ENCODE assay signal across 15 cellular contexts in the genomic region with DNA sequence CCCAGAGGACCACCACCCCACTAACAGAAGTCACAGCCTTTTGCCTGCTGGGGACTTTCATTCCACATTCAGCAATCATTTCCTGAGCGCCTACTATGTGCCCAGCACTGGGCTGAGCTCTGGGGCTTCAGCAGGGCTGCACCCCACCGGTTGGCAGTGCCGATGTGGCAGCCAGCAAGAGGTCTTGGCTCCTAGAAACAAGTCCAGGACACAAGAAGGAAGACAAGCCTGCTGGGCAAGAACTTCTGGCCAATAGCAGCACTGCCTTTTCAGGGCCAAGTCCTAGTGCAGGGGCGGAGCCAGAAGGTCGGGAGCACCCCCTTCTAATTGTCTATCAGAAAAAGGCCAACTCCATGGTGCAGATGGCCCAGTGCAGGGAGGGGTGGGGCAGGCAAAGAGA. TPM values are rescaled to one million over a fixed set of nuclear protein-coding genes. Genes with fewer than 3 reads are reported as not detected.
DNase-seq lines count a peak whose midpoint lies in the region; ATAC-seq, FAIRE-seq and TF ChIP-seq lines count a peak whose summit lies in the region.
"Had no signal": no experiment of that assay in that cellular context is flagged by ENCODE, and none has a peak within 500 bp of the region (broad histone marks: within the 10 kb centered on the region; RNA-seq: fewer than 3 reads in every experiment).

No MANE protein-coding gene starts in this region.

- CTCF ChIA-PET in Caco-2 (lab: Charles Lee), result interaction anchor here (1.0 kb wide), 1 partner anchor 10 kb away, joined by 3 read pairs; no protein-coding TSS in a partner anchor

- H3K4me3 ChIP-seq in MG63, result no peak overlapping the region
- H3K4me3 ChIP-seq in bronchial epithelial cell (ENCODE audit: low read depth, low read length), result no peak overlapping the region
- H3K4me3 ChIP-seq in mucosa of descending colon, result no peak overlapping the region
- H3K4me3 ChIP-seq in Caco-2 (ENCODE audit: low read depth, low read length), result no peak overlapping the region
- H3K4me3 ChIP-seq: BLaER1 treated with 17β-estradiol and CSF1 and Interleukin-3, amounts not matched to agents 10 nM and 100 nM had no signal

- TF ChIP-seq CTCF in bronchial epithelial cell (IDR thresholded peaks at IDR 0.05; ENCODE audit: insufficient read depth, low read length, severe bottlenecking) (no peak), mucosa of descending colon (IDR thresholded peaks at IDR 0.05) (no peak), Caco-2 (IDR thresholded peaks at IDR 0.05; ENCODE audit: insufficient read depth in 1 of 2, low read depth in 1 of 2, low read length in 1 of 2, severe bottlenecking in 1 of 2, unreplicated experiment in 1 of 2) (no peak)

- DNase-seq in MG63 (peak; percentile 29), bronchial epithelial cell (ENCODE audit: low read depth) (no peak), mucosa of descending colon (peak; percentile 89 to 91 (median 91)), NCI-H128 (lab: John Stamatoyannopoulos, UW; ENCODE audit: unreplicated experiment) (no peak), Caco-2 (no peak)
- DNase-seq in stimulated activated naive B cell treated with anti-CD40 and anti-IgM and Interleukin-4, amounts not matched to agents 10 μg/mL and 1 μg/mL and 100 μg/mL, for 72 hours, result no peak
- DNase-seq: DMS153, KG1, MM.1S, NCI-H1105 treated with DMSO at 0.1 percent for 48 hours, NCI-H187 treated with DMSO at 0.1 percent for 48 hours, NCI-H2171, RPMI8226 had no signal

- peaks cover 14 to 28% of the 10 kb centered on the region in 2 donors for H3K4me1 Mint-ChIP-seq in stimulated activated naive B cell treated with anti-CD40 and anti-IgM and Interleukin-4, amounts not matched to agents 10 μg/mL and 1 μg/mL and 100 μg/mL, for 72 hours
- H3K4me1 Mint-ChIP-seq in Caco-2 (ENCODE audit: low read depth, unreplicated experiment), result no peaks in the 10 kb centered on the region

- FAIRE-seq in bronchial epithelial cell (lab: Jason Lieb, UNC), result peak; percentile 7

- no peak overlapping the region for H3K4me3 Mint-ChIP-seq in stimulated activated naive B cell treated with anti-CD40 and anti-IgM and Interleukin-4, amounts not matched to agents 10 μg/mL and 1 μg/mL and 100 μg/mL, for 72 hours
- H3K4me3 Mint-ChIP-seq in Caco-2 (ENCODE audit: unreplicated experiment), result no peak overlapping the region

- H3K27me3 ChIP-seq in MG63, result no peaks in the 10 kb centered on the region
- peaks cover 82% of the 10 kb centered on the region for H3K27me3 ChIP-seq in bronchial epithelial cell (ENCODE audit: control insufficient read depth, insufficient read depth, low read length)
- no peaks in the 10 kb centered on the region for H3K27me3 ChIP-seq in Caco-2 (replicated peaks; ENCODE audit: control insufficient read depth, insufficient read depth, low read length)

- peaks cover 2 to 7% of the 10 kb centered on the region in 2 donors for H3K36me3 Mint-ChIP-seq in stimulated activated naive B cell treated with anti-CD40 and anti-IgM and Interleukin-4, amounts not matched to agents 10 μg/mL and 1 μg/mL and 100 μg/mL, for 72 hours
- H3K36me3 Mint-ChIP-seq in Caco-2 (ENCODE audit: insufficient read depth, unreplicated experiment), result no peaks in the 10 kb centered on the region

- intact Hi-C loops in mucosa of descending colon (cut with DNase I, micrococcal nuclease), result no loop called here
- intact Hi-C loops in Caco-2 (cut with micrococcal nuclease; ENCODE audit: unreplicated experiment), result no loop called here

- H3K27ac Mint-ChIP-seq in stimulated activated naive B cell treated with anti-CD40 and anti-IgM and Interleukin-4, amounts not matched to agents 10 μg/mL and 1 μg/mL and 100 μg/mL, for 72 hours, result no peak overlapping the region
- H3K27ac Mint-ChIP-seq in Caco-2 (ENCODE audit: unreplicated experiment), result no peak overlapping the region

- BruUV-seq in Caco-2 (replicated peaks; lab: Mats Ljungman, UMichigan), result no TSS peak

- peaks cover 79 to 81% of the 10 kb centered on the region in 2 donors for H3K27me3 Mint-ChIP-seq in stimulated activated naive B cell treated with anti-CD40 and anti-IgM and Interleukin-4, amounts not matched to agents 10 μg/mL and 1 μg/mL and 100 μg/mL, for 72 hours
- H3K27me3 Mint-ChIP-seq in Caco-2 (ENCODE audit: insufficient read depth, unreplicated experiment), result peaks cover 8% of the 10 kb centered on the region

- ATAC-seq in mucosa of descending colon (peak; percentile 63), GM18867 (IDR thresholded peaks at IDR 0.05; ENCODE audit: unreplicated experiment) (no peak)
- ATAC-seq in stimulated activated naive B cell treated with anti-CD40 and anti-IgM and Interleukin-4, amounts not matched to agents 10 μg/mL and 1 μg/mL and 100 μg/mL, for 72 hours (replicated peaks), result no peak

- H3K9me3 ChIP-seq in MG63, result no peaks in the 10 kb centered on the region
- H3K9me3 ChIP-seq in mucosa of descending colon, result no peaks in the 10 kb centered on the region
- H3K9me3 ChIP-seq in Caco-2, result no peaks in the 10 kb centered on the region

- H3K36me3 ChIP-seq in MG63 (peaks cover 79% of the 10 kb centered on the region), bronchial epithelial cell (ENCODE audit: control insufficient read depth, insufficient read depth, low read length) (no peaks in the 10 kb centered on the region), mucosa of descending colon (ENCODE audit: low read depth) (no peaks in the 10 kb centered on the region), Caco-2 (ENCODE audit: control insufficient read depth, insufficient read depth, low read length) (no peaks in the 10 kb centered on the region)
- H3K36me3 ChIP-seq: BLaER1 treated with 17β-estradiol and CSF1 and Interleukin-3, amounts not matched to agents 10 nM and 100 nM had no signal

- POLR2A ChIA-PET in Caco-2 (lab: Charles Lee), result no interaction called here

- H3K9me3 Mint-ChIP-seq in stimulated activated naive B cell treated with anti-CD40 and anti-IgM and Interleukin-4, amounts not matched to agents 10 μg/mL and 1 μg/mL and 100 μg/mL, for 72 hours, result no peaks in the 10 kb centered on the region
- H3K9me3 Mint-ChIP-seq in Caco-2 (ENCODE audit: unreplicated experiment), result no peaks in the 10 kb centered on the region

- peaks cover 7% of the 10 kb centered on the region for H3K4me1 ChIP-seq in mucosa of descending colon (ENCODE audit: low read depth)
- H3K4me1 ChIP-seq in Caco-2, result no peaks in the 10 kb centered on the region

RNA-seq across cellular contexts. Expression of gene HOXB9, which starts 13.0 kb away (rescaled TPM):
- 7.3 and 21.0 TPM in 2 replicates for total RNA-seq in MG63 (2014; rRNA removed; shearing (Covaris generic); ENCODE audit: low replicate concordance)
- total RNA-seq in bronchial epithelial cell (not detected in 2 replicates), mucosa of descending colon (10 to 100 TPM; 40.1 to 78.4 (median 41.5) TPM), Caco-2 (2022) (4.5 and 5.4 TPM in 2 replicates)

RNA-seq across cellular contexts. Expression of gene HOXB8, which starts 24.0 kb away (rescaled TPM):
- 3.8 and 4.8 TPM in 2 replicates for total RNA-seq in MG63 (2014; rRNA removed; shearing (Covaris generic); ENCODE audit: low replicate concordance)
- not detected in 2 replicates for total RNA-seq in bronchial epithelial cell
- 1 to 10 TPM; 4.2 to 7.5 (median 5.6) TPM for total RNA-seq in mucosa of descending colon
- total RNA-seq in Caco-2 (2022), result 0.39 and 1.2 TPM in 2 replicates

RNA-seq across cellular contexts. Expression of gene HOXB7, which starts 28.3 kb away (rescaled TPM):
- 9.8 and 30.6 TPM in 2 replicates for total RNA-seq in MG63 (2014; rRNA removed; shearing (Covaris generic); ENCODE audit: low replicate concordance)
- total RNA-seq in bronchial epithelial cell (not detected in 2 replicates), mucosa of descending colon (10 to 100 TPM; 10.9 to 29.1 (median 22.4) TPM), Caco-2 (2022) (23.7 and 28.2 TPM in 2 replicates)

RNA-seq across cellular contexts. Expression of gene HOXB6, which starts 34.4 kb away (rescaled TPM):
- 7.0 and 7.7 TPM in 2 replicates for total RNA-seq in MG63 (2014; rRNA removed; shearing (Covaris generic); ENCODE audit: low replicate concordance)
- total RNA-seq in bronchial epithelial cell (not detected in 2 replicates), mucosa of descending colon (10 to 100 TPM; 41.3 to 68.8 (median 50.9) TPM), Caco-2 (2022) (1.8 and 1.9 TPM in 2 replicates)

RNA-seq across cellular contexts. Expression of gene HOXB5, which starts 45.6 kb away (rescaled TPM):
- not detected in 2 replicates for total RNA-seq in MG63 (2014; rRNA removed; shearing (Covaris generic); ENCODE audit: low replicate concordance)
- total RNA-seq in bronchial epithelial cell (not detected in 2 replicates), mucosa of descending colon (10 to 100 TPM; 16.2 to 29.3 (median 19.9) TPM), Caco-2 (2022) (not detected in 2 replicates)

Comparison
In these comparisons a context has a peak if more than half of its experiments do, and no peak if none do; other contexts are left out.
1. DNase-seq: peak in MG63 (single experiment) and mucosa of descending colon (3 of 3); none in bronchial epithelial cell (single experiment), NCI-H128 (single experiment), stimulated activated naive B cell treated with anti-CD40 and anti-IgM and Interleukin-4, amounts not matched to agents 10 μg/mL and 1 μg/mL and 100 μg/mL, for 72 hours (single experiment) and Caco-2 (0 of 2).
2. RNA of gene HOXB7, which starts 28.3 kb away (total RNA-seq): 23.7 to 28.2 TPM in Caco-2, 10.9 to 29.1 TPM in mucosa of descending colon and 9.8 to 30.6 TPM in MG63; not detected in bronchial epithelial cell; every median in the first group is over 10 times any median in the second.